In genomic region chr16:50024684-50025543, GRCh38 we compare ENCODE assay signal across 8 cellular contexts. TPM values are rescaled to one million over a fixed set of nuclear protein-coding genes. Genes with fewer than 3 reads are reported as not detected.
DNase-seq lines count a peak whose midpoint lies in the region; ATAC-seq and TF ChIP-seq lines count a peak whose summit lies in the region.

CNEP1R1 (plus strand) TSS chr16:50025225; CDS start chr16:50025316, 91 bp downstream.

- peak; percentile 98 for TF ChIP-seq CTCF in DOHH2 (IDR thresholded peaks at IDR 0.05; ENCODE audit: low read depth, low read length, poor library complexity, severe bottlenecking)
- peak; percentile 97 for TF ChIP-seq CTCF in KMS-11 (conservative IDR thresholded peaks at IDR 0.05; ENCODE audit: low read depth, low read length)
- TF ChIP-seq CTCF in Panc1 (IDR thresholded peaks at IDR 0.05): peak; percentile 99

- H3K9me3 ChIP-seq in DOHH2 (ENCODE audit: control insufficient read depth, insufficient read depth, low read length) (no peaks in the 10 kb centered on the region), Panc1 (ENCODE audit: control insufficient read depth, insufficient read depth, low read depth, low read length) (no peaks in the 10 kb centered on the region), muscle layer of duodenum (ENCODE audit: control insufficient read depth in 1 of 2, low read length in 2 of 2) (no peaks in the 10 kb centered on the region)

- peaks cover 1% of the 10 kb centered on the region for H3K36me3 Mint-ChIP-seq in activated T-cell treated with anti-CD3 and anti-CD28 coated beads, Interleukin-2, amount 50 U/mL, for 4 hours (ENCODE audit: insufficient read depth)

- H3K4me1 ChIP-seq in DOHH2 (ENCODE audit: control insufficient read depth, low read length) (peaks cover 13% of the 10 kb centered on the region), KMS-11 (ENCODE audit: low read depth, poor library complexity, severe bottlenecking) (peaks cover 13% of the 10 kb centered on the region), Panc1 (ENCODE audit: control insufficient read depth, insufficient read depth, low read length) (peaks cover 13% of the 10 kb centered on the region), muscle layer of duodenum (ENCODE audit: control insufficient read depth in 1 of 2, insufficient read depth in 2 of 2, low read length in 2 of 2) (peaks cover 0 to 13% of the 10 kb centered on the region in 2 donors)

- DNase-seq in Panc1 (ENCODE audit: low read depth, low spot score): peak; percentile 80
- DNase-seq in activated T-cell treated with anti-CD3 and anti-CD28 coated beads, Interleukin-2, amount 50 U/mL, for 4 hours: peak; percentile 87
- DNase-seq in stimulated activated CD8-positive, alpha-beta memory T cell treated with anti-CD3 and anti-CD28 coated beads, Interleukin-7, amount 100 ng/mL, for 4 hours (ENCODE audit: low read depth in 2 of 2): peak; percentile 86 to 87

- in situ Hi-C loops in Panc1 (cut with HindIII; ENCODE audit: low pct_unique_long_range_greater_than_20kb, low sequenced_read_pairs): no loop called here

- H3K9me2 ChIP-seq in DOHH2 (replicated peaks; ENCODE audit: control insufficient read depth, low read length): no peaks in the 10 kb centered on the region

- peak within 1 kb of the TSS; percentile 38; the same call in 1 of the 2 replicates for H3K9ac ChIP-seq in KMS-11

- peak within 1 kb of the TSS; percentile 77 for H3K4me2 ChIP-seq in DOHH2 (ENCODE audit: low read length)
- peak within 1 kb of the TSS; percentile 93 for H3K4me2 ChIP-seq in KMS-11

- intact Hi-C loops in Panc1 (cut with micrococcal nuclease; ENCODE audit: unreplicated experiment): no loop called here

- POLR2A ChIA-PET in Panc1 (lab: Charles Lee): no interaction called here

- peak within 1 kb of the TSS; percentile 19; the same call in 1 of the 2 replicates for H3K27ac ChIP-seq in DOHH2 (ENCODE audit: low read depth, low read length)
- H3K27ac ChIP-seq in KMS-11: no peak within 1 kb of the TSS; the same call in 1 of the 2 replicates
- peak within 1 kb of the TSS; percentile 88 for H3K27ac ChIP-seq in Panc1 (ENCODE audit: low read length)
- H3K27ac ChIP-seq in muscle layer of duodenum (ENCODE audit: low read length): peak within 1 kb of the TSS; percentile 75

- peaks cover 5% of the 10 kb centered on the region; the same call in 1 of the 2 replicates for H4K20me1 ChIP-seq in DOHH2 (ENCODE audit: control insufficient read depth, insufficient read depth, low read depth, low read length)
- no peaks in the 10 kb centered on the region for H4K20me1 ChIP-seq in KMS-11 (ENCODE audit: insufficient read depth)

- H3F3A ChIP-seq in DOHH2 (ENCODE audit: control insufficient read depth, insufficient read depth): no peaks in the 10 kb centered on the region

- no TSS peak for BruUV-seq in Panc1 (replicated peaks; lab: Mats Ljungman, UMichigan)

- H3K27me3 ChIP-seq in DOHH2 (ENCODE audit: control insufficient read depth, low read length): peaks cover 17% of the 10 kb centered on the region
- H3K27me3 ChIP-seq in KMS-11 (ENCODE audit: insufficient read depth, low read depth): no peaks in the 10 kb centered on the region
- H3K27me3 ChIP-seq in Panc1 (ENCODE audit: control insufficient read depth, insufficient read depth, low read length): no peaks in the 10 kb centered on the region
- H3K27me3 ChIP-seq in muscle layer of duodenum (ENCODE audit: low read depth, low read length): no peaks in the 10 kb centered on the region

- H3K9me3 Mint-ChIP-seq in activated T-cell treated with anti-CD3 and anti-CD28 coated beads, Interleukin-2, amount 50 U/mL, for 4 hours: no peaks in the 10 kb centered on the region

- H3K36me3 ChIP-seq in DOHH2 (ENCODE audit: control insufficient read depth, low read length) (peaks cover 17% of the 10 kb centered on the region), KMS-11 (ENCODE audit: insufficient read depth) (no peaks in the 10 kb centered on the region), Panc1 (ENCODE audit: control insufficient read depth, insufficient read depth, low read length) (peaks cover 16% of the 10 kb centered on the region), muscle layer of duodenum (ENCODE audit: control insufficient read depth in 1 of 2, insufficient read depth in 2 of 2, low read length in 2 of 2) (peaks cover 0 to 4% of the 10 kb centered on the region in 2 donors)

- H3K79me2 ChIP-seq in DOHH2 (ENCODE audit: control insufficient read depth, low read length): peaks cover 34% of the 10 kb centered on the region
- peaks cover 16% of the 10 kb centered on the region; the same call in 1 of the 2 replicates for H3K79me2 ChIP-seq in KMS-11 (ENCODE audit: insufficient read depth, low read depth)

- peak within 1 kb of the TSS; percentile 98 for H3K4me3 ChIP-seq in DOHH2 (ENCODE audit: low read length)
- no peak within 1 kb of the TSS for H3K4me3 ChIP-seq in KMS-11 (IDR thresholded peaks at IDR 0.05; ENCODE audit: insufficient read depth, low read depth, low read length)
- peak within 1 kb of the TSS; percentile 94 for H3K4me3 ChIP-seq in Panc1 (ENCODE audit: low read depth in 2 of 2, low read length in 2 of 2)
- H3K4me3 ChIP-seq in muscle layer of duodenum (ENCODE audit: low read depth in 1 of 2, low read length in 2 of 2): peak within 1 kb of the TSS; percentile 98 to 99

- CTCF ChIA-PET in Panc1 (lab: Charles Lee): interaction anchor here (0.6 to 1.2 kb wide), 4 partner anchors 42 to 209 kb away, joined by 3 to 5 read pairs (median 4); partner anchors contain the start of gene HEATR3

- H2AFZ ChIP-seq in KMS-11 (ENCODE audit: low read depth): peak within 1 kb of the TSS; percentile 90

- H3K27me3 Mint-ChIP-seq in activated T-cell treated with anti-CD3 and anti-CD28 coated beads, Interleukin-2, amount 50 U/mL, for 4 hours (ENCODE audit: low read depth): no peaks in the 10 kb centered on the region

- H3K4me3 Mint-ChIP-seq in activated T-cell treated with anti-CD3 and anti-CD28 coated beads, Interleukin-2, amount 50 U/mL, for 4 hours: peak within 1 kb of the TSS; percentile 94

- ATAC-seq in GM21737 (IDR thresholded peaks at IDR 0.05; ENCODE audit: unreplicated experiment) (peak; percentile 98), Panc1 (peak; percentile 100), esophagus mucosa (peak; percentile 100)
- peak; percentile 97 to 98 for ATAC-seq in activated T-cell treated with anti-CD3 and anti-CD28 coated beads, Interleukin-2, amount 50 U/mL, for 4 hours

- H3K4me1 Mint-ChIP-seq in activated T-cell treated with anti-CD3 and anti-CD28 coated beads, Interleukin-2, amount 50 U/mL, for 4 hours (ENCODE audit: low read depth): peaks cover 18% of the 10 kb centered on the region

RNA-seq across cellular contexts. Expression of gene CNEP1R1, which starts in this region (rescaled TPM):
- total RNA-seq in Panc1 (2021; ENCODE audit: unreplicated experiment) (22.0 TPM), esophagus mucosa (10.3 TPM)
- polyA plus RNA-seq in Panc1 (2012; ENCODE audit: insufficient read length): 12.5 TPM
- 10 to 100 TPM; 16.2 to 20.0 (median 17.6) TPM for total RNA-seq in activated T-cell treated with anti-CD3 and anti-CD28 coated beads, Interleukin-2, amount 50 U/mL, for 4 hours
